8 cellular contexts compared by ENCODE assay signal in the genomic region with DNA sequence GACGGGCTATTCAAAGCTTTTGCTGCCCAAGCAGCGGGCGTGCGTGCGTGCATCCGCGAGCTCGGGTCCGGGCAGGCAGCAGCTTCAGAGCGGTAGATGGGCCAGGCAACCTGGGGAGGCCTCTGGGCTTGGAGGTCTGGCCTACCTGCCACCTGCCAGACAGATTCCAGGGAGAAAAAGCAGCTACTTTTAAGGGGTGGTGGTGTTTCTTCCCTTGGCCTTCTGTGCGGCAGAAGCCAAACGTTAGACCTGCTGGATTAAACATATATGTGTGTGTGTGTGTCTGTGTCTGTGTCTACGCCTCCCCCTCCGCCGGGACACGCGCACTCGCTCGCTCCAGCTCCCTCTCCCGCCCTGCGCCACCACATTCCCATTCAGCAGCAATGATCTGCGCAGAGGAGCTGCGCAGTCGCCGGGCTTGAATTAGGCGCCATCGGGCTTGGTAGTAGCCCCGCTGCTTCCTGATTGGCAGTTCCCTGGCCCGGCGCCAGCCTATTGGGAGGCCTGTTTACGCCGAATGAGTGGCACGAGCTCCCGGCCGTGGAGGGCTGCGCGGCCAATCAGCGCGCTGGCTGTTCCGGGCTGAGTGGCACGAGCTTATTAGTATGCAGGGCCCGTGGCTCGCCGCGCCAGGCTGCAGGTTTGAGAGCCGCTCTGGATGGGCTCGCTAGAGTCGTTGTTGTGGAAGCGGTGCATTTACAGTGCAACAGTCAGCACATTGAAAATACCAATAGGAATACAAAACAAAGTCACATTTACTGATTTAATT. TPM values are rescaled to one million over a fixed set of nuclear protein-coding genes. Genes with fewer than 3 reads are reported as not detected.
DNase-seq lines count a peak whose midpoint lies in the region; ATAC-seq, FAIRE-seq and TF ChIP-seq lines count a peak whose summit lies in the region.

TSS of gene BAHCC1 (plus strand) at position 627 of the 769 bp plus-strand sequence. CDS start 4,283 bp downstream, outside the sequence.

- peak within 1 kb of the TSS; percentile 75 for H3K4me3 ChIP-seq in ovary
- peak within 1 kb of the TSS; percentile 87 for H3K4me3 ChIP-seq in thymus (ENCODE audit: low read length)

- TF ChIP-seq CTCF in ovary (IDR thresholded peaks at IDR 0.05): no peak

- peak; percentile 74 for ATAC-seq in T-helper 17 cell

- TF ChIP-seq EP300 in ovary (IDR thresholded peaks at IDR 0.05): no peak

- WGBS in ovary, 3 donors: 1% methylated on average over 49 of the region's 49 CpGs
- 2% methylated on average over 49 of the region's 49 CpGs for WGBS in thymus

- TF ChIP-seq POLR2A in GM12892 (IDR thresholded peaks at IDR 0.05; ENCODE audit: low read depth, low read length): no peak
- peak; percentile 95 for TF ChIP-seq POLR2A in ovary (IDR thresholded peaks at IDR 0.05)

- peaks cover 22% of the 10 kb centered on the region for H3K4me1 Mint-ChIP-seq in T-helper 17 cell

- H3K4me1 ChIP-seq in ovary (ENCODE audit: insufficient read depth) (peaks cover 24% of the 10 kb centered on the region), thymus (ENCODE audit: control insufficient read depth, insufficient read depth, low read length) (peaks cover 33% of the 10 kb centered on the region)

- peaks cover 3% of the 10 kb centered on the region for H3K36me3 Mint-ChIP-seq in T-helper 17 cell (ENCODE audit: low read depth)

- peaks cover 42% of the 10 kb centered on the region for H3K27me3 Mint-ChIP-seq in T-helper 17 cell

- H3K27ac Mint-ChIP-seq in T-helper 17 cell: peak within 1 kb of the TSS; percentile 78

- no peak for FAIRE-seq in GM12892 (lab: Jason Lieb, UNC)

- H3K9me3 ChIP-seq in T-helper 17 cell (ENCODE audit: control insufficient read depth, low read length, poor library complexity, severe bottlenecking): no peaks in the 10 kb centered on the region
- no peaks in the 10 kb centered on the region for H3K9me3 ChIP-seq in ovary
- no peaks in the 10 kb centered on the region for H3K9me3 ChIP-seq in thymus (ENCODE audit: control insufficient read depth)

- H3K27me3 ChIP-seq in ovary: no peaks in the 10 kb centered on the region
- peaks cover 26% of the 10 kb centered on the region for H3K27me3 ChIP-seq in thymus (ENCODE audit: control insufficient read depth, insufficient read depth)

- H3K27ac ChIP-seq in ovary (peak within 1 kb of the TSS; percentile 87 to 94), thymus (ENCODE audit: low read depth) (peak within 1 kb of the TSS; percentile 86)

- DNase-seq in GM12892 (ENCODE audit: insufficient read length) (peak; percentile 66), NCI-H146 (lab: John Stamatoyannopoulos, UW) (peak; percentile 100), T-helper 17 cell (peak; percentile 52 to 62 (median 61)), amniotic stem cell (lab: John Stamatoyannopoulos, UW) (peak; percentile 98), cardiac septum (ENCODE audit: low spot score) (peak; percentile 100), ovary (peak; percentile 100)
- no peak for DNase-seq in NK-92 treated with Interleukin-12 subunit alpha and Interleukin-12 subunit beta, amount 100 ng/mL, for 24 hours (lab: John Stamatoyannopoulos, UW)

- H3K36me3 ChIP-seq in ovary: no peaks in the 10 kb centered on the region
- H3K36me3 ChIP-seq in thymus (ENCODE audit: control insufficient read depth, insufficient read depth): peaks cover 5% of the 10 kb centered on the region

- H3K4me3 Mint-ChIP-seq in T-helper 17 cell: peak within 1 kb of the TSS; percentile 65

- intact Hi-C loops in cardiac septum (cut with DNase I) (loop anchor here (2.0 to 5.0 kb wide), 3 partner anchors 88 to 118 kb away; partner anchors contain the start of gene ACTG1), ovary (cut with DNase I) (loop anchor here in 3 of 4 donors (5.0 to 10.0 kb wide), 4 partner anchors 87 to 138 kb away; partner anchors contain the start of genes ACTG1 (in 1 of the 3) and SLC38A10 (in 1 of the 3))

RNA-seq across cellular contexts. Expression of gene BAHCC1, which starts in this region (rescaled TPM):
- not detected for polyA plus RNA-seq in GM12892 (2012; ENCODE audit: missing spikeins)
- total RNA-seq in T-helper 17 cell (under 1 TPM; 0.22 to 0.29 TPM), cardiac septum (13.5 TPM), ovary (10 to 100 TPM in 6 of 7 donors, 1 to 10 TPM in 1; 7.6 to 31.9 (median 24.2) TPM)
- polyA plus RNA-seq in ovary (10 to 100 TPM in 1 of 2 donors, 1 to 10 TPM in 1; 1.9 to 16.0 TPM), thymus (7.3 TPM)

Comparison
In these comparisons a context has a peak if more than half of its experiments do, and no peak if none do; other contexts are left out.
1. RNA of gene BAHCC1 (total RNA-seq): 7.6 to 31.9 TPM in ovary and 13.5 TPM in cardiac septum (single experiment); 0.22 to 0.29 TPM in T-helper 17 cell; every median in the first group is over 4 times any median in the second.
2. Peak in DNase-seq and ATAC-seq in T-helper 17 cell; RNA of the gene not detected or under 1 TPM.